In genomic region chr2:210662557-210662956, GRCh38 we compare ENCODE assay signal across 1 cellular context.
A peak's percentile ranks its signal among the peaks of the same experiment; 100 is the strongest.
TF ChIP-seq lines count a peak whose summit lies in the region.

No MANE protein-coding gene starts in this region.

TF ChIP-seq in HepG2, 621 proteins besides CTCF, POLR2A, EP300 and RAD21 (continued from another document and continues in another):
- TF ChIP-seq ZMYM2 (CRISPR knock-in tag; IDR thresholded peaks at IDR 0.05) (no peak), PBX2 (CRISPR knock-in tag; IDR thresholded peaks at IDR 0.05) (no peak), TFDP1 (CRISPR knock-in tag; IDR thresholded peaks at IDR 0.05; ENCODE audit: borderline replicate concordance) (no peak), HNF4G (IDR thresholded peaks at IDR 0.05; ENCODE audit: borderline replicate concordance, low read depth, low read length) (peak; percentile 39; the same call in 1 of the 2 replicates), HNF4G (CRISPR knock-in tag; IDR thresholded peaks at IDR 0.05; ENCODE audit: borderline replicate concordance, low read depth) (no peak), RELA (CRISPR knock-in tag; IDR thresholded peaks at IDR 0.05) (no peak), HOXA5 (CRISPR knock-in tag; IDR thresholded peaks at IDR 0.05) (no peak), MXI1 (IDR thresholded peaks at IDR 0.05; ENCODE audit: borderline replicate concordance, low read depth, low read length) (no peak), ZBTB25 (CRISPR knock-in tag; IDR thresholded peaks at IDR 0.05) (no peak), ZNF362 (CRISPR knock-in tag; IDR thresholded peaks at IDR 0.05; ENCODE audit: borderline replicate concordance) (0 out of 2 replicates have a peak, but pooled peaks have one; percentile 34), ARHGAP35 (CRISPR knock-in tag; IDR thresholded peaks at IDR 0.05; ENCODE audit: borderline replicate concordance) (no peak), FOXA3 (CRISPR knock-in tag; IDR thresholded peaks at IDR 0.05) (no peak), CENPT (CRISPR knock-in tag; IDR thresholded peaks at IDR 0.05; ENCODE audit: low read depth) (no peak), ZNF30 (CRISPR knock-in tag; IDR thresholded peaks at IDR 0.05) (no peak), TEAD3 (CRISPR knock-in tag; optimal IDR thresholded peaks at IDR 0.05; ENCODE audit: borderline replicate concordance) (no peak), ZNF644 (CRISPR knock-in tag; IDR thresholded peaks at IDR 0.05; ENCODE audit: low read depth) (0 out of 2 replicates have a peak, but pooled peaks have one; percentile 32), SMARCC2 (IDR thresholded peaks at IDR 0.05) (no peak), TRAFD1 (CRISPR knock-in tag; IDR thresholded peaks at IDR 0.05; ENCODE audit: borderline replicate concordance) (no peak), KDM1A (CRISPR knock-in tag; IDR thresholded peaks at IDR 0.05) (no peak), ZSCAN29 (CRISPR knock-in tag; conservative IDR thresholded peaks at IDR 0.05) (no peak), KDM2A (CRISPR knock-in tag; IDR thresholded peaks at IDR 0.05; ENCODE audit: borderline replicate concordance, low read depth) (no peak), ZBTB49 (CRISPR knock-in tag; IDR thresholded peaks at IDR 0.05; ENCODE audit: borderline replicate concordance) (no peak), DDIT3 (CRISPR knock-in tag; IDR thresholded peaks at IDR 0.05) (no peak), SKIL (CRISPR knock-in tag; IDR thresholded peaks at IDR 0.05; ENCODE audit: borderline replicate concordance) (no peak), CREB3 (CRISPR knock-in tag; IDR thresholded peaks at IDR 0.05) (no peak), ZNF598 (CRISPR knock-in tag; IDR thresholded peaks at IDR 0.05; ENCODE audit: borderline replicate concordance) (no peak), ZFAT (CRISPR knock-in tag; conservative IDR thresholded peaks at IDR 0.05) (no peak), TBX3 (IDR thresholded peaks at IDR 0.05; ENCODE audit: borderline replicate concordance) (no peak), ATF3 (CRISPR knock-in tag; IDR thresholded peaks at IDR 0.05) (no peak), ZMYM4 (CRISPR knock-in tag; IDR thresholded peaks at IDR 0.05) (0 out of 2 replicates have a peak, but pooled peaks have one; percentile 28), ZNF580 (CRISPR knock-in tag; IDR thresholded peaks at IDR 0.05; ENCODE audit: borderline replicate concordance, low read depth) (no peak), GZF1 (CRISPR knock-in tag; IDR thresholded peaks at IDR 0.05) (no peak), SRSF1 (optimal IDR thresholded peaks at IDR 0.05; ENCODE audit: low read depth, low read length) (no peak), PLRG1 (conservative IDR thresholded peaks at IDR 0.05) (no peak), MZF1 (CRISPR knock-in tag; IDR thresholded peaks at IDR 0.05; ENCODE audit: borderline replicate concordance) (no peak), FOXA1 (IDR thresholded peaks at IDR 0.05) (no peak), FOXA1 (CRISPR knock-in tag; IDR thresholded peaks at IDR 0.05) (no peak), AKAP8 (CRISPR knock-in tag; IDR thresholded peaks at IDR 0.05) (no peak), REPIN1 (CRISPR knock-in tag; IDR thresholded peaks at IDR 0.05; ENCODE audit: borderline replicate concordance, low read depth) (no peak), ZUFSP (CRISPR knock-in tag; IDR thresholded peaks at IDR 0.05; ENCODE audit: borderline replicate concordance) (no peak), NCOA2 (CRISPR knock-in tag; IDR thresholded peaks at IDR 0.05) (no peak), PAXIP1 (CRISPR knock-in tag; conservative IDR thresholded peaks at IDR 0.05) (peak; percentile 45), IKZF4 (CRISPR knock-in tag; IDR thresholded peaks at IDR 0.05; ENCODE audit: borderline replicate concordance, low read depth, not compliant biosample characterization) (no peak), ZNF496 (CRISPR knock-in tag; IDR thresholded peaks at IDR 0.05; ENCODE audit: insufficient replicate concordance) (no peak)
